In the genomic region with DNA sequence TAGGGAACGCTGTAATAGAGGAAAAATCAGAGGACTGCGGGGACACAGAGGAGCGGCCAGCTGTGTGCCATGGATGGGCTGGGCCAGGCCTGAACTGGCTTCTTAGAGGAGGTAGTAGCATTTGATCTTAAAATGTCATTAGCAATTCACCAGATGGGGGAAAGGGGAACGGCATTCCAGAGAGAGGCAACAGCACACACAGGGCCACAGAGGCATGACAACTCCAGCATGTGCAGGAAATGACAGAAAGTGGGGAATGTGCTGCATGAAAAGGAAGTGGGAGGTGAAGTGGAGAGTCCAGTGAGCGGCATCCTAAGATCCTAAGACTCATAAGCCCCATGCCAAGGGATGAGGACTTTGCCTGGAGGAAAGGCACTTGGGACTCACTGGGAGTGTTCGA, we compare ENCODE assay signal across 14 cellular contexts.
DNase-seq lines count a peak whose midpoint lies in the region; ATAC-seq and TF ChIP-seq lines count a peak whose summit lies in the region.
"Had no signal": no experiment of that assay in that cellular context is flagged by ENCODE, and none has a peak within 500 bp of the region (broad histone marks: within the 10 kb centered on the region; RNA-seq: fewer than 3 reads in every experiment).

No MANE protein-coding gene starts in this region.

- H3K9me3 ChIP-seq in adipocyte (ENCODE audit: control insufficient read depth, low read length): no peaks in the 10 kb centered on the region
- H3K9me3 ChIP-seq: uterus had no signal

- H3K9ac ChIP-seq in adipocyte (ENCODE audit: low read length): no peak overlapping the region
- H3K9ac ChIP-seq: parathyroid adenoma had no signal

- peaks cover 71 to 75% of the 10 kb centered on the region in 2 donors for H3K4me1 Mint-ChIP-seq in natural killer cell

- no peak overlapping the region for H3K4me3 ChIP-seq in adipocyte (ENCODE audit: low read length)
- H3K4me3 ChIP-seq: lung, uterus had no signal

- peaks cover 0 to 8% of the 10 kb centered on the region in 2 donors for H3K27me3 Mint-ChIP-seq in natural killer cell (ENCODE audit: low read depth in 2 of 2)

- H3K9me3 Mint-ChIP-seq in natural killer cell: no peaks in the 10 kb centered on the region

- no peak for TF ChIP-seq CTCF in natural killer cell (IDR thresholded peaks at IDR 0.05)

- no peaks in the 10 kb centered on the region for H3K36me3 Mint-ChIP-seq in natural killer cell

- peak; percentile 39 for DNase-seq in AG20443 (ENCODE audit: low spot score)
- peak; percentile 71 for DNase-seq in HT1080 (ENCODE audit: low read depth)
- DNase-seq in adipocyte (ENCODE audit: low read depth): peak; percentile 28
- no peak for DNase-seq in natural killer cell
- no peak for DNase-seq in NCI-H187 (lab: John Stamatoyannopoulos, UW)
- DNase-seq in HK-2 (ENCODE audit: unreplicated experiment): no peak
- DNase-seq: activated naive CD4-positive, alpha-beta T cell; caudate nucleus; NCI-H345; uterus had no signal

- H3K4me3 Mint-ChIP-seq in natural killer cell: peak overlapping the region; percentile 26

- no peaks in the 10 kb centered on the region for H3K36me3 ChIP-seq in adipocyte (ENCODE audit: control insufficient read depth, insufficient read depth, low read length, severe bottlenecking)
- H3K36me3 ChIP-seq: uterus had no signal

- no peak for ATAC-seq in natural killer cell
- ATAC-seq in HG03378 (IDR thresholded peaks at IDR 0.05; ENCODE audit: unreplicated experiment): no peak
- ATAC-seq in GM21515 (IDR thresholded peaks at IDR 0.05; ENCODE audit: unreplicated experiment): no peak

- H3K4me1 ChIP-seq in adipocyte (ENCODE audit: control insufficient read depth, insufficient read depth, low read length): peaks cover 22% of the 10 kb centered on the region
- H3K4me1 ChIP-seq: parathyroid adenoma, uterus had no signal

- H3K27ac Mint-ChIP-seq in natural killer cell: peak overlapping the region in 1 of 2 donors; percentile 52

- no peaks in the 10 kb centered on the region for H3K27me3 ChIP-seq in adipocyte (replicated peaks; ENCODE audit: control insufficient read depth, insufficient read depth, low read length)
- H3K27me3 ChIP-seq: uterus had no signal

- intact Hi-C loops in natural killer cell (cut with micrococcal nuclease): no loop called here

Comparison
In these comparisons a context has a peak if more than half of its experiments do, and no peak if none do; other contexts are left out.
1. DNase-seq: peak in AG20443 (single experiment), HT1080 (single experiment) and adipocyte (single experiment); none in natural killer cell (single experiment), NCI-H187 (0 of 2) and HK-2 (single experiment).